ENCODE assay signal across 8 cellular contexts in the genomic region with DNA sequence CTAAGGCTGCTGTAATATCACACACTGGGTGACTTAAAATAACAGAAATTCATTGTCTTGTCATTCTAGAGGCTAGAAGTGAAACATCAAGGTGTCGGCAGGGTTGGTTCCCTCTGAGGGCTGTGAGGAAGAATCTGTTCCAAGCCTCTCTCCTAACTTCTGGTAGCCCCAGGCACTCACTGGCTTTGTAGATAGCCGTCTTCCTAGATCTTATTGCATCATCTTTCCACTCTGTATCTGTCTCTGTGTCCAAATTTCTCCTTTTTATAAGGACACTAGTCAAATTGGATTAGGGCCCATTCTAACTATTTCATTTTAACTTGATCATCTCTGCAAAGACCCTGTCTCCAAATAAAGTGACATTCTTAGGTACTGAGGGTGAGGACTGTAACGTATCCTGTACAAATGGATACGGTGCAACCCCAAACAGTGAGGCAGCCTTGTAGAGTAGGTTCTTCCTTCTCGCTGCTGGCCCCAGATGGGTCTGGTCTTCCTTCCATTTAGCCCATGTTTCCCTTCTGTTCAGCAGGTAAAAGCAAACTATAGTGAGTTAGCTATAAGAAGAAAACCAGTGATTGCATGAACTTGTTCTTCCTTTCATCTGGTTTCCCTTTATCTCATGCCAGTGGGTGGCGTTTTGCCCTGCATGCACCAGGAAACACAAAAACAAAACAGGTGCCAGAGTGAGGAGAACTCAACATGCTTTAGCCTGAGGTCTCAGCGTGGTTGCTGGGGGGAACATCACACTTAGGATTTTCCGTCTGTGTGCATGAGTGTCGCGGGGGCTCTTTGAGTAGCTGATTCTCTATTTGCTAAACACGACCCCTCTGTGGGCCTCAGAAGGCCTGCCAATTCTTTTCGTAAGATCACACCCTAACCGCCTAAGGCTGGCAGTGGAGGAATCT. TPM values are rescaled to one million over a fixed set of nuclear protein-coding genes. Genes with fewer than 3 reads are reported as not detected.
DNase-seq lines count a peak whose midpoint lies in the region; ATAC-seq and TF ChIP-seq lines count a peak whose summit lies in the region.

No MANE protein-coding gene starts in this region.

- peak; percentile 52 for DNase-seq in stimulated activated CD4-positive, alpha-beta T cell treated with anti-CD3 and anti-CD28 coated beads, Interleukin-15, amount 100 ng/mL, for 24 hours
- DNase-seq in stimulated activated CD4-positive, alpha-beta T cell treated with anti-CD3 and anti-CD28 coated beads, Interleukin-12 subunit alpha, Interleukin-12 subunit beta, amount 100 ng/mL, for 4 hours, result no peak
- peak; percentile 34 to 48 for DNase-seq in activated CD4-positive, alpha-beta T cell treated with anti-CD3 and anti-CD28 coated beads, Interleukin-2, amount 50 U/mL, for 48 hours
- no peak for DNase-seq in epithelial cell of proximal tubule (ENCODE audit: low read depth)
- no peak for DNase-seq in SIG-M5 (lab: John Stamatoyannopoulos, UW)
- no peak for DNase-seq in NCI-H510A treated with DMSO at 0.1 percent for 48 hours (lab: John Stamatoyannopoulos, UW)
- DNase-seq in medulla oblongata (ENCODE audit: extremely low spot score), result no peak

- no peak for ATAC-seq in GM18858 (IDR thresholded peaks at IDR 0.05; ENCODE audit: unreplicated experiment)

- TF ChIP-seq CTCF in epithelial cell of proximal tubule (conservative IDR thresholded peaks at IDR 0.05; ENCODE audit: low read depth, low read length), result peak; percentile 38

- H3K4me3 ChIP-seq in epithelial cell of proximal tubule (ENCODE audit: low read depth, low read length), result no peak overlapping the region

RNA-seq across cellular contexts. Expression of a gene that starts 19.5 kb away (rescaled TPM):
- 12.8 and 24.8 TPM in 2 replicates for total RNA-seq in epithelial cell of proximal tubule

Comparison
In these comparisons a context has a peak if more than half of its experiments do, and no peak if none do; other contexts are left out.
1. DNase-seq: peak in stimulated activated CD4-positive, alpha-beta T cell treated with anti-CD3 and anti-CD28 coated beads, Interleukin-15, amount 100 ng/mL, for 24 hours (single experiment) and activated CD4-positive, alpha-beta T cell treated with anti-CD3 and anti-CD28 coated beads, Interleukin-2, amount 50 U/mL, for 48 hours (2 of 2); none in stimulated activated CD4-positive, alpha-beta T cell treated with anti-CD3 and anti-CD28 coated beads, Interleukin-12 subunit alpha, Interleukin-12 subunit beta, amount 100 ng/mL, for 4 hours (single experiment), epithelial cell of proximal tubule (single experiment), SIG-M5 (single experiment), NCI-H510A treated with DMSO at 0.1 percent for 48 hours (single experiment) and medulla oblongata (single experiment).